ENCODE assay signal across 20 cellular contexts in the genomic region with DNA sequence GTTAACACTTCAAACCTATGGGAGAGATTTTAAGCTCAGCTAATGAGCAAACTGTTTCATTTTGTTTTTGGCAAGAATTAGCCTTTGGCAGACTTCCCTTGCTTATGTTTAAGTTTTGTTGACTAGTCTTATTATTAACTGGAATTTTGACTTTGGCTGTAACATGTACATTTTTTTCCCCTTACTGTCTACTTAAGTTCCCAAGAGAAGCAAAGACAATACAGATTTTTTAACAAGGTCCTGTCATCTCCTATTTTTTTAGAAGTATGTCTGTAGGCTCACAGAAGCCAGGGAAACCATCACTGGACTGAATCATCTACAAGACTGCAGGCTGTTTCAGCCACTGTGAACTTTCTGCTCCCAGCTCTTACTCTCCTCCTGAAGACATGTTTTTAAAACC.
DNase-seq lines count a peak whose midpoint lies in the region; ATAC-seq and TF ChIP-seq lines count a peak whose summit lies in the region.
"Had no signal": no experiment of that assay in that cellular context is flagged by ENCODE, and none has a peak within 500 bp of the region (broad histone marks: within the 10 kb centered on the region; RNA-seq: fewer than 3 reads in every experiment).

No MANE protein-coding gene starts in this region.

- no peaks in the 10 kb centered on the region for H3K9me3 Mint-ChIP-seq in stimulated activated naive B cell treated with anti-CD40 and anti-IgM and Interleukin-4, amounts not matched to agents 10 μg/mL and 1 μg/mL and 100 μg/mL, for 72 hours
- H3K9me3 Mint-ChIP-seq: H9, nephron progenitor cell, WTC11 had no signal

- in situ Hi-C loops in mammary epithelial cell (cut with MboI; ENCODE audit: low sequenced_read_pairs in 2 of 2) = no loop called here

- CTCF ChIA-PET in mammary epithelial cell (lab: Charles Lee; ENCODE audit: low non-redundant PET) = no interaction called here

- H3K36me3 ChIP-seq in mammary epithelial cell (ENCODE audit: insufficient read depth, low read length) (no peaks in the 10 kb centered on the region), esophagus squamous epithelium (no peaks in the 10 kb centered on the region)

- H3K27ac ChIP-seq in mammary epithelial cell (ENCODE audit: insufficient read depth, low read depth, low read length) = no peak overlapping the region
- peak overlapping the region in 1 of 4 donors; percentile 45 for H3K27ac ChIP-seq in esophagus squamous epithelium
- H3K27ac ChIP-seq: heart right ventricle, left ventricle myocardium inferior had no signal

- H3K4me2 ChIP-seq in mammary epithelial cell (ENCODE audit: insufficient read depth, low read depth, low read length) = no peak overlapping the region

- no peak overlapping the region for H3K4me3 Mint-ChIP-seq in stimulated activated naive B cell treated with anti-CD40 and anti-IgM and Interleukin-4, amounts not matched to agents 10 μg/mL and 1 μg/mL and 100 μg/mL, for 72 hours
- H3K4me3 Mint-ChIP-seq: activated naive CD8-positive, alpha-beta T cell; H9; nephron progenitor cell; WTC11 had no signal

- H3K36me3 Mint-ChIP-seq in stimulated activated naive B cell treated with anti-CD40 and anti-IgM and Interleukin-4, amounts not matched to agents 10 μg/mL and 1 μg/mL and 100 μg/mL, for 72 hours = peaks cover 0 to 7% of the 10 kb centered on the region in 2 donors
- H3K36me3 Mint-ChIP-seq: activated naive CD8-positive, alpha-beta T cell; WTC11 had no signal

- no peaks in the 10 kb centered on the region for H4K20me1 ChIP-seq in mammary epithelial cell (ENCODE audit: insufficient read depth, low read length)

- dilution Hi-C loops in mammary epithelial cell (cut with HindIII; ENCODE audit: low sequenced_read_pairs) = loop anchor here (25.0 kb wide), 1 partner anchor 300 kb away; no protein-coding TSS in a partner anchor

- no peaks in the 10 kb centered on the region for H3K4me1 Mint-ChIP-seq in stimulated activated naive B cell treated with anti-CD40 and anti-IgM and Interleukin-4, amounts not matched to agents 10 μg/mL and 1 μg/mL and 100 μg/mL, for 72 hours
- H3K4me1 Mint-ChIP-seq: nephron progenitor cell, WTC11 had no signal

- H3K27me3 Mint-ChIP-seq in stimulated activated naive B cell treated with anti-CD40 and anti-IgM and Interleukin-4, amounts not matched to agents 10 μg/mL and 1 μg/mL and 100 μg/mL, for 72 hours = peaks cover 4 to 5% of the 10 kb centered on the region in 2 donors

- intact Hi-C loops in mammary epithelial cell (cut with micrococcal nuclease) (no loop called here), esophagus squamous epithelium (cut with DNase I) (no loop called here)

- no TSS peak for BruUV-seq in mammary epithelial cell (replicated peaks; lab: Mats Ljungman, UMichigan)

- no peaks in the 10 kb centered on the region for H3K9me3 ChIP-seq in mammary epithelial cell (replicated peaks; ENCODE audit: insufficient read depth, low read length)
- no peaks in the 10 kb centered on the region for H3K9me3 ChIP-seq in esophagus squamous epithelium
- H3K9me3 ChIP-seq: heart right ventricle, left ventricle myocardium inferior had no signal

- H3K9ac ChIP-seq in mammary epithelial cell (ENCODE audit: insufficient read depth, low read length) = no peak overlapping the region

- no peak overlapping the region for H3K4me3 ChIP-seq in mammary epithelial cell (replicated peaks in 1 of 3; ENCODE audit: insufficient read depth in 1 of 3, low read depth in 2 of 3, low read length in 3 of 3)
- no peak overlapping the region for H3K4me3 ChIP-seq in esophagus squamous epithelium
- H3K4me3 ChIP-seq: GM12878, heart right ventricle, left ventricle myocardium inferior had no signal

- DNase-seq in A172 (ENCODE audit: low spot score) = peak; percentile 55
- DNase-seq in HT1080 (ENCODE audit: low read depth) = peak; percentile 69
- peak; percentile 41 for DNase-seq in mammary epithelial cell
- peak; percentile 14 for DNase-seq in left kidney (ENCODE audit: low read depth, low spot score)
- no peak for DNase-seq in NCI-H1930 (lab: John Stamatoyannopoulos, UW)
- DNase-seq in esophagus squamous epithelium (lab: John Stamatoyannopoulos, UW) = no peak
- no peak for DNase-seq in stimulated activated naive B cell treated with anti-CD40 and anti-IgM and Interleukin-4, amounts not matched to agents 10 μg/mL and 1 μg/mL and 100 μg/mL, for 72 hours
- DNase-seq: activated CD8-positive, alpha-beta memory T cell treated with anti-CD3 and anti-CD28 coated beads, Interleukin-2, amount 50 U/mL, for 4 hours; DMS53; H9; heart right ventricle; left ventricle myocardium inferior; NCI-H1048; NCI-H2227 treated with DMSO at 0.1 percent for 48 hours; nephron progenitor cell; trophoblast cell had no signal

- no peak overlapping the region for H3K27ac Mint-ChIP-seq in stimulated activated naive B cell treated with anti-CD40 and anti-IgM and Interleukin-4, amounts not matched to agents 10 μg/mL and 1 μg/mL and 100 μg/mL, for 72 hours
- H3K27ac Mint-ChIP-seq: activated naive CD8-positive, alpha-beta T cell; H9; nephron progenitor cell; WTC11 had no signal

- H3K79me2 ChIP-seq in mammary epithelial cell (ENCODE audit: insufficient read depth, low read length) = no peaks in the 10 kb centered on the region

- TF ChIP-seq CTCF in mammary epithelial cell (conservative IDR thresholded peaks at IDR 0.05 in 1 of 2, IDR thresholded peaks at IDR 0.05 in 1 of 2; ENCODE audit: extremely low read depth in 1 of 2, insufficient read depth in 1 of 2, low read depth in 1 of 2, low read length in 2 of 2) = no peak
- TF ChIP-seq CTCF in esophagus squamous epithelium (IDR thresholded peaks at IDR 0.05) = no peak

- no peak overlapping the region for H2AFZ ChIP-seq in mammary epithelial cell (ENCODE audit: low read depth, low read length)

- H3K4me1 ChIP-seq in mammary epithelial cell (ENCODE audit: insufficient read depth, low read length) (no peaks in the 10 kb centered on the region), esophagus squamous epithelium (peaks cover 4 to 13% (median 5%) of the 10 kb centered on the region in 3 donors)

- H3K27me3 ChIP-seq in mammary epithelial cell (ENCODE audit: insufficient read depth, low read length) = no peaks in the 10 kb centered on the region
- no peaks in the 10 kb centered on the region for H3K27me3 ChIP-seq in esophagus squamous epithelium
- H3K27me3 ChIP-seq: heart right ventricle had no signal

- ATAC-seq in GM19351 (IDR thresholded peaks at IDR 0.05; ENCODE audit: unreplicated experiment) = no peak
- ATAC-seq in stimulated activated naive B cell treated with anti-CD40 and anti-IgM and Interleukin-4, amounts not matched to agents 10 μg/mL and 1 μg/mL and 100 μg/mL, for 72 hours (replicated peaks) = no peak
- ATAC-seq: GM12878, WTC11 had no signal

- TF ChIP-seq POLR2A in esophagus squamous epithelium (IDR thresholded peaks at IDR 0.05) = no peak

Comparison
In these comparisons a context has a peak if more than half of its experiments do, and no peak if none do; other contexts are left out.
1. DNase-seq: peak in A172 (single experiment), HT1080 (single experiment), mammary epithelial cell (single experiment) and left kidney (single experiment); none in NCI-H1930 (0 of 2), esophagus squamous epithelium (single experiment) and stimulated activated naive B cell treated with anti-CD40 and anti-IgM and Interleukin-4, amounts not matched to agents 10 μg/mL and 1 μg/mL and 100 μg/mL, for 72 hours (single experiment).